Comparison of ENCODE assay signal across 30 cellular contexts in genomic region chr6:33013608-33014007, GRCh38. TPM values are rescaled to one million over a fixed set of nuclear protein-coding genes. Genes with fewer than 3 reads are reported as not detected.
"Had no signal": no experiment of that assay in that cellular context is flagged by ENCODE, and none has a peak within 500 bp of the region (broad histone marks: within the 10 kb centered on the region; RNA-seq: fewer than 3 reads in every experiment).

No MANE protein-coding gene starts in this region.

- H3K36me3 ChIP-seq: adrenal gland, cardiac muscle cell, colonic mucosa, gastrocnemius medialis, ovary, stomach, thyroid gland, upper lobe of left lung, vagina had no signal

- H3K4me3 Mint-ChIP-seq: activated naive CD4-positive, alpha-beta T cell treated with anti-CD3 and anti-CD28 coated beads for 36 hours; activated naive CD8-positive, alpha-beta T cell treated with anti-CD3 and anti-CD28 coated beads for 36 hours; naive thymus-derived CD4-positive, alpha-beta T cell; stimulated activated effector memory CD8-positive, alpha-beta T cell treated with anti-CD3 and anti-CD28 coated beads, Interleukin-12 subunit alpha, Interleukin-12 subunit beta, amount 100 ng/mL, for 72 hours had no signal

- DNase-seq: activated CD4-positive, alpha-beta T cell treated with anti-CD3 and anti-CD28 coated beads, Interleukin-2, amount 50 U/mL, for 4 hours; activated effector memory CD4-positive, alpha-beta T cell treated with Interleukin-2 at 50 U/mL for 16 hours; activated naive CD4-positive, alpha-beta T cell treated with anti-CD3 and anti-CD28 coated beads for 36 hours; activated naive CD8-positive, alpha-beta T cell treated with anti-CD3 and anti-CD28 coated beads for 36 hours; adrenal gland; body of pancreas; cerebellar nuclear complex; colonic mucosa; dorsolateral prefrontal cortex; effector memory CD4-positive, alpha-beta T cell; erythroblast; gastrocnemius medialis; islet precursor cell; mammary epithelial cell; midbrain; naive thymus-derived CD4-positive, alpha-beta T cell; ovary; small intestine; stimulated activated CD4-positive, alpha-beta T cell treated with anti-CD3 and anti-CD28 coated beads, Interleukin-4, amount 100 ng/mL, for 24 hours; stomach; T1000; thyroid gland; upper lobe of left lung had no signal

- H3K27ac Mint-ChIP-seq: activated naive CD4-positive, alpha-beta T cell treated with anti-CD3 and anti-CD28 coated beads for 36 hours; activated naive CD8-positive, alpha-beta T cell treated with anti-CD3 and anti-CD28 coated beads for 36 hours; naive thymus-derived CD4-positive, alpha-beta T cell; progenitor cell of endocrine pancreas; stimulated activated effector memory CD8-positive, alpha-beta T cell treated with anti-CD3 and anti-CD28 coated beads, Interleukin-12 subunit alpha, Interleukin-12 subunit beta, amount 100 ng/mL, for 72 hours had no signal

- ATAC-seq: body of pancreas; gastrocnemius medialis; naive thymus-derived CD4-positive, alpha-beta T cell; sciatic nerve; stimulated activated effector memory CD8-positive, alpha-beta T cell treated with anti-CD3 and anti-CD28 coated beads, Interleukin-12 subunit alpha, Interleukin-12 subunit beta, amount 100 ng/mL, for 72 hours had no signal

- H3K4me3 ChIP-seq: adrenal gland, body of pancreas, cardiac muscle cell, colonic mucosa, dorsolateral prefrontal cortex, gastrocnemius medialis, hepatocyte, ovary, stomach, thyroid gland, upper lobe of left lung, vagina had no signal

- H3K27ac ChIP-seq: adrenal gland, body of pancreas, cardiac muscle cell, colonic mucosa, dorsolateral prefrontal cortex, hepatocyte, ovary, stomach, thyroid gland, upper lobe of left lung, vagina had no signal

- H2AFZ ChIP-seq: hepatocyte had no signal

- H3K9me3 Mint-ChIP-seq: activated naive CD4-positive, alpha-beta T cell treated with anti-CD3 and anti-CD28 coated beads for 36 hours; activated naive CD8-positive, alpha-beta T cell treated with anti-CD3 and anti-CD28 coated beads for 36 hours; stimulated activated effector memory CD8-positive, alpha-beta T cell treated with anti-CD3 and anti-CD28 coated beads, Interleukin-12 subunit alpha, Interleukin-12 subunit beta, amount 100 ng/mL, for 72 hours had no signal

- H3K27me3 ChIP-seq: body of pancreas, cardiac muscle cell, colonic mucosa, hepatocyte, ovary, upper lobe of left lung, vagina had no signal

- H3K36me3 Mint-ChIP-seq: activated naive CD8-positive, alpha-beta T cell treated with anti-CD3 and anti-CD28 coated beads for 36 hours; naive thymus-derived CD4-positive, alpha-beta T cell; stimulated activated effector memory CD8-positive, alpha-beta T cell treated with anti-CD3 and anti-CD28 coated beads, Interleukin-12 subunit alpha, Interleukin-12 subunit beta, amount 100 ng/mL, for 72 hours had no signal

- H3K4me2 ChIP-seq: hepatocyte had no signal

- FAIRE-seq: small intestine had no signal

- H3K9me3 ChIP-seq: adrenal gland, body of pancreas, colonic mucosa, gastrocnemius medialis, ovary, stomach, thyroid gland, upper lobe of left lung, vagina had no signal

- H3K4me1 ChIP-seq: colonic mucosa had no signal

- H3K79me2 ChIP-seq: hepatocyte had no signal

RNA-seq across cellular contexts. Expression of gene HLA-DOA, which starts 4.2 kb away (rescaled TPM):
- polyA plus RNA-seq: cardiac muscle cell had no signal

RNA-seq across cellular contexts. Expression of gene HLA-DPA1, which starts 59.8 kb away (rescaled TPM):
- polyA plus RNA-seq: neural cell had no signal
